10 cellular contexts compared by ENCODE assay signal in the genomic region with DNA sequence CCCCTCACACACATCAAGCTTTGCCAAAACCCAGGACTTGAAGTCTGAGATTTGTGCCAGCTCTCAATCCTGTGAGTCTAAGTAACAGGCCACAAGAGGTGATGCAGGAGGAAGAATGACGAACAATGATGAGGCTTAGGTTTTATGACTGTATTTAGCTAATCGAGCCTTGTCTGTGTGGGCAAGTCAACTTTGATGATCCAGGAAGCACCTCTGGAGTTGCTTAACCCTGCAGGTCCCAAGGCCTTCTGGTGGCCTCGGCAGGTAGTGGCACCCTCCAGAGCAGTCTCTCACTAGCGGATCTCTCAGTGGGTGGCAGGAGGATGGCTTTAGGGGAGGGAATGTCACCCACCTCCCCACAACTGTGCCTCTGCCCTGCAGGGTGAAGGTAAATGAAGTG. TPM values are rescaled to one million over a fixed set of nuclear protein-coding genes. Genes with fewer than 3 reads are reported as not detected.
DNase-seq lines count a peak whose midpoint lies in the region; ATAC-seq and TF ChIP-seq lines count a peak whose summit lies in the region.
"Had no signal": no experiment of that assay in that cellular context is flagged by ENCODE, and none has a peak within 500 bp of the region (broad histone marks: within the 10 kb centered on the region; RNA-seq: fewer than 3 reads in every experiment).

No MANE protein-coding gene starts in this region.

- CTCF ChIA-PET in OCI-LY7 (lab: Charles Lee; ENCODE audit: unreplicated experiment) = interaction anchor here (1.2 kb wide), 1 partner anchor 21 kb away, joined by 3 read pairs; no protein-coding TSS in a partner anchor

- 0 out of 2 replicates have a peak overlapping the region, but pooled peaks have one; percentile 4 for H2AFZ ChIP-seq in OCI-LY7 (ENCODE audit: low read length)

- no peaks in the 10 kb centered on the region for H3K79me2 ChIP-seq in OCI-LY7 (ENCODE audit: insufficient read depth, low read depth, low read length)

- POLR2A ChIA-PET in OCI-LY7 (lab: Charles Lee) = no interaction called here

- H3K4me2 ChIP-seq in OCI-LY7 (ENCODE audit: low read length) = no peak overlapping the region

- no peak for TF ChIP-seq POLR2A in Peyer's patch (IDR thresholded peaks at IDR 0.05)

- H3K27ac ChIP-seq in OCI-LY7 (ENCODE audit: low read depth, low read length, poor library complexity, severe bottlenecking) (no peak overlapping the region), Peyer's patch (no peak overlapping the region)
- H3K27ac ChIP-seq: stomach had no signal

- peak; percentile 20 for TF ChIP-seq CTCF in AG09309 (IDR thresholded peaks at IDR 0.05; ENCODE audit: control insufficient read depth, insufficient read depth, low read depth, low read length, missing control alignments)
- TF ChIP-seq CTCF in OCI-LY7 (conservative IDR thresholded peaks at IDR 0.05; ENCODE audit: low read length) = no peak
- no peak for TF ChIP-seq CTCF in fibroblast of villous mesenchyme (IDR thresholded peaks at IDR 0.05; ENCODE audit: insufficient read depth, low read depth, low read length)
- TF ChIP-seq CTCF in Peyer's patch (IDR thresholded peaks at IDR 0.05) = peak in 2 of 6 experiments; percentile 8 to 19

- no peaks in the 10 kb centered on the region for H3K27me3 ChIP-seq in Peyer's patch

- H4K20me1 ChIP-seq in OCI-LY7 (ENCODE audit: insufficient read depth, low read length) = no peaks in the 10 kb centered on the region

- no peak overlapping the region for H3K4me3 ChIP-seq in AG09309 (ENCODE audit: control insufficient read depth, low read depth, low read length)
- H3K4me3 ChIP-seq in OCI-LY7 (ENCODE audit: low read depth, low read length, poor library complexity, severe bottlenecking) = no peak overlapping the region
- H3K4me3 ChIP-seq in fibroblast of villous mesenchyme (ENCODE audit: low read depth, low read length) = no peak overlapping the region
- no peak overlapping the region for H3K4me3 ChIP-seq in Peyer's patch
- H3K4me3 ChIP-seq: stomach had no signal

- DNase-seq in AG09309 (ENCODE audit: low read depth) (peak; percentile 64), EH (ENCODE audit: low read depth) (peak; percentile 43), OCI-LY7 (ENCODE audit: low spot score) (no peak), fibroblast of villous mesenchyme (ENCODE audit: low read depth) (peak; percentile 63), NCI-H2081 treated with DMSO at 0.1 percent for 48 hours (lab: John Stamatoyannopoulos, UW) (no peak), Peyer's patch (no peak), NCI-H2107 treated with DMSO at 0.1 percent for 48 hours (lab: John Stamatoyannopoulos, UW; ENCODE audit: unreplicated experiment) (no peak), left cardiac atrium (no peak)
- DNase-seq: aorta, stomach had no signal

- no peaks in the 10 kb centered on the region for H3K9me2 ChIP-seq in OCI-LY7 (ENCODE audit: insufficient read depth, low read length)

- ATAC-seq in left cardiac atrium = no peak

- H3K36me3 ChIP-seq in OCI-LY7 (ENCODE audit: insufficient read depth, low read length) = no peaks in the 10 kb centered on the region
- no peaks in the 10 kb centered on the region for H3K36me3 ChIP-seq in Peyer's patch
- H3K36me3 ChIP-seq: stomach had no signal

- intact Hi-C loops in OCI-LY7 (cut with micrococcal nuclease; ENCODE audit: unreplicated experiment) = no loop called here
- intact Hi-C loops in left cardiac atrium (cut with DNase I) = no loop called here

- no TSS peak for BruUV-seq in OCI-LY7 (replicated peaks; lab: Mats Ljungman, UMichigan)

- H3K4me1 ChIP-seq in OCI-LY7 (ENCODE audit: insufficient read depth, low read length, poor library complexity, severe bottlenecking) (peaks cover 24% of the 10 kb centered on the region), Peyer's patch (peaks cover 0 to 5% (median 0%) of the 10 kb centered on the region in 4 donors)

- H3K9me3 ChIP-seq in OCI-LY7 (ENCODE audit: low read length) = no peaks in the 10 kb centered on the region
- no peaks in the 10 kb centered on the region for H3K9me3 ChIP-seq in Peyer's patch
- H3K9me3 ChIP-seq: stomach had no signal

RNA-seq across cellular contexts. Expression of a gene that starts 28.7 kb away (rescaled TPM):
- total RNA-seq in OCI-LY7 (2014; rRNA removed; shearing (Covaris generic)) = 241 and 312 TPM in 2 replicates
- total RNA-seq in OCI-LY7 (2022) = 254 and 256 TPM in 2 replicates
- 32.4 and 41.6 TPM in 2 replicates for total RNA-seq in fibroblast of villous mesenchyme
- 1,000 to 10,000 TPM in 1 of 4 donors, 100 to 1,000 TPM in 3; 198 to 1,062 (median 553) TPM for total RNA-seq in Peyer's patch
- total RNA-seq in left cardiac atrium = 10 to 100 TPM; 62.6 to 66.3 TPM

RNA-seq across cellular contexts. Expression of a gene that starts 38.0 kb away (rescaled TPM):
- 1.2 TPM in 1 of 2 replicates, not detected in the other for total RNA-seq in OCI-LY7 (2014; rRNA removed; shearing (Covaris generic))
- 1.4 and 1.7 TPM in 2 replicates for total RNA-seq in OCI-LY7 (2022)
- 61.3 and 75.7 TPM in 2 replicates for total RNA-seq in fibroblast of villous mesenchyme
- 10 to 100 TPM in 2 of 4 donors, 1 to 10 TPM in 2; 2.2 to 27.2 (median 7.0) TPM for total RNA-seq in Peyer's patch
- 10 to 100 TPM; 50.5 to 54.0 TPM for total RNA-seq in left cardiac atrium

RNA-seq across cellular contexts. Expression of a gene that starts 41.9 kb away (rescaled TPM):
- total RNA-seq in OCI-LY7 (2014; rRNA removed; shearing (Covaris generic)) = not detected in 2 replicates
- not detected in 2 replicates for total RNA-seq in OCI-LY7 (2022)
- not detected in 2 replicates for total RNA-seq in fibroblast of villous mesenchyme
- 100 to 1,000 TPM in 3 of 4 donors, 10 to 100 TPM in 1; 88.3 to 358 (median 288) TPM for total RNA-seq in Peyer's patch
- total RNA-seq in left cardiac atrium = under 1 TPM; 0.47 to 0.62 TPM
- total RNA-seq: aorta had no signal

RNA-seq across cellular contexts. Expression of a gene that starts 48.5 kb away (rescaled TPM):
- total RNA-seq in OCI-LY7 (2014; rRNA removed; shearing (Covaris generic)) = 42.3 and 60.1 TPM in 2 replicates
- 106 and 124 TPM in 2 replicates for total RNA-seq in OCI-LY7 (2022)
- 110 and 132 TPM in 2 replicates for total RNA-seq in fibroblast of villous mesenchyme
- 100 to 1,000 TPM in 3 of 4 donors, 10 to 100 TPM in 1; 89.1 to 228 (median 217) TPM for total RNA-seq in Peyer's patch
- 100 to 1,000 TPM; 527 to 675 TPM for total RNA-seq in left cardiac atrium

RNA-seq across cellular contexts. Expression of a gene that starts 58.2 kb away (rescaled TPM):
- 14.0 and 14.7 TPM in 2 replicates for total RNA-seq in OCI-LY7 (2014; rRNA removed; shearing (Covaris generic))
- total RNA-seq in OCI-LY7 (2022) (30.4 and 33.8 TPM in 2 replicates), fibroblast of villous mesenchyme (20.0 and 49.2 TPM in 2 replicates), Peyer's patch (100 to 1,000 TPM in 1 of 4 donors, 10 to 100 TPM in 3; 23.9 to 103 (median 64.6) TPM), left cardiac atrium (10 to 100 TPM; 23.4 to 25.4 TPM)

Comparison
In these comparisons a context has a peak if more than half of its experiments do, and no peak if none do; other contexts are left out.
1. DNase-seq: peak in AG09309 (single experiment), EH (single experiment) and fibroblast of villous mesenchyme (single experiment); none in OCI-LY7 (single experiment), NCI-H2081 treated with DMSO at 0.1 percent for 48 hours (single experiment), Peyer's patch (0 of 3), NCI-H2107 treated with DMSO at 0.1 percent for 48 hours (single experiment) and left cardiac atrium (single experiment).
2. RNA of a gene that starts 41.9 kb away (total RNA-seq): 88.3 to 358 TPM in Peyer's patch; 0.47 to 0.62 TPM in left cardiac atrium, not detected in OCI-LY7 and not detected in fibroblast of villous mesenchyme; every median in the first group is over 10 times any median in the second.